In genomic region chr16:72649254-72649944, GRCh38 we compare ENCODE assay signal across 20 cellular contexts.
DNase-seq lines count a peak whose midpoint lies in the region; ATAC-seq and TF ChIP-seq lines count a peak whose summit lies in the region.
"Had no signal": no experiment of that assay in that cellular context is flagged by ENCODE, and none has a peak within 500 bp of the region (broad histone marks: within the 10 kb centered on the region; RNA-seq: fewer than 3 reads in every experiment).

No MANE protein-coding gene starts in this region.

- 96% methylated on average over 3 of the region's 3 CpGs for WGBS in prostate gland

- no peaks in the 10 kb centered on the region for H3K36me3 Mint-ChIP-seq in activated naive CD4-positive, alpha-beta T cell treated with anti-CD3 and anti-CD28 coated beads, Interleukin-2, amount 10 ng/mL, durations not matched to agents 7 days and 5 days

- H3K36me3 ChIP-seq in HEK293 (ENCODE audit: control insufficient read depth in 2 of 2, insufficient read depth in 1 of 2, low read length in 2 of 2), result no peaks in the 10 kb centered on the region
- no peaks in the 10 kb centered on the region for H3K36me3 ChIP-seq in prostate gland
- H3K36me3 ChIP-seq: MG63, SJSA1 had no signal

- no peaks in the 10 kb centered on the region for H3K4me1 Mint-ChIP-seq in activated naive CD4-positive, alpha-beta T cell treated with anti-CD3 and anti-CD28 coated beads, Interleukin-2, amount 10 ng/mL, durations not matched to agents 7 days and 5 days

- no peak for TF ChIP-seq POLR2A in prostate gland (IDR thresholded peaks at IDR 0.05)

- intact Hi-C loops in prostate gland (cut with DNase I) (no loop called here), cardiac septum (cut with DNase I) (no loop called here)

- peaks cover 2% of the 10 kb centered on the region; the same call in 1 of the 2 replicates for H3K9me3 ChIP-seq in HEK293 (ENCODE audit: control insufficient read depth, insufficient read depth, low read depth, low read length)
- H3K9me3 ChIP-seq in prostate gland, result no peaks in the 10 kb centered on the region
- H3K9me3 ChIP-seq: MG63 had no signal

- no peak overlapping the region for H3K4me3 ChIP-seq in GM12865 (ENCODE audit: low read depth, low read length)
- H3K4me3 ChIP-seq in HEK293 (ENCODE audit: low read depth, low read length), result no peak overlapping the region
- no peak overlapping the region for H3K4me3 ChIP-seq in prostate gland
- H3K4me3 ChIP-seq: MG63, SJSA1 had no signal

- H3K27ac ChIP-seq in HEK293 (ENCODE audit: extremely low read depth, low read depth, low read length), result no peak overlapping the region
- no peak overlapping the region for H3K27ac ChIP-seq in prostate gland
- H3K27ac ChIP-seq: 22Rv1, SJSA1 had no signal

- POLR2A ChIA-PET in HEK293 (lab: Yijun Ruan, JAX), result no interaction called here

- H3K27ac Mint-ChIP-seq in activated naive CD4-positive, alpha-beta T cell treated with anti-CD3 and anti-CD28 coated beads, Interleukin-2, amount 10 ng/mL, durations not matched to agents 7 days and 5 days, result no peak overlapping the region
- H3K27ac Mint-ChIP-seq: B cell; CD4-positive, alpha-beta T cell had no signal

- H3K27me3 Mint-ChIP-seq in activated naive CD4-positive, alpha-beta T cell treated with anti-CD3 and anti-CD28 coated beads, Interleukin-2, amount 10 ng/mL, durations not matched to agents 7 days and 5 days, result no peaks in the 10 kb centered on the region
- H3K27me3 Mint-ChIP-seq: B cell; CD4-positive, alpha-beta T cell had no signal

- H3K4me3 Mint-ChIP-seq in activated naive CD4-positive, alpha-beta T cell treated with anti-CD3 and anti-CD28 coated beads, Interleukin-2, amount 10 ng/mL, durations not matched to agents 7 days and 5 days, result no peak overlapping the region
- H3K4me3 Mint-ChIP-seq: B cell; CD4-positive, alpha-beta T cell had no signal

- ATAC-seq in GM21360 (IDR thresholded peaks at IDR 0.05; ENCODE audit: unreplicated experiment), result peak; percentile 57
- ATAC-seq in HG03432 (IDR thresholded peaks at IDR 0.05; ENCODE audit: unreplicated experiment), result peak; percentile 52
- ATAC-seq in GM21515 (IDR thresholded peaks at IDR 0.05; ENCODE audit: unreplicated experiment), result no peak

- DNase-seq in GM12865 (ENCODE audit: low read depth) (peak; percentile 66), prostate gland (ENCODE audit: low spot score) (no peak), cardiac septum (ENCODE audit: low spot score) (no peak)
- no peak for DNase-seq in activated naive CD4-positive, alpha-beta T cell treated with anti-CD3 and anti-CD28 coated beads, Interleukin-2, amount 10 ng/mL, durations not matched to agents 7 days and 5 days
- DNase-seq: CD4-positive, alpha-beta T cell; DMS79; Karpas-422; MG63; NCI-H1092 treated with DMSO at 0.1 percent for 48 hours; NCI-H2081 treated with DMSO at 0.1 percent for 48 hours; NCI-H510A; NCI-H774; SW 1271 had no signal

- H3K27me3 ChIP-seq in prostate gland (replicated peaks; ENCODE audit: insufficient read depth), result no peaks in the 10 kb centered on the region
- H3K27me3 ChIP-seq: MG63, SJSA1 had no signal

- no peaks in the 10 kb centered on the region for H3K4me1 ChIP-seq in HEK293 (ENCODE audit: control insufficient read depth, insufficient read depth, low read length)
- no peaks in the 10 kb centered on the region for H3K4me1 ChIP-seq in prostate gland (replicated peaks)

- CTCF ChIA-PET in HEK293 (lab: Yijun Ruan, JAX), result interaction anchor here (0.6 to 1.1 kb wide), 2 partner anchors 16 to 183 kb away, joined by 3 to 4 read pairs; no protein-coding TSS in a partner anchor
- CTCF ChIA-PET in activated naive CD4-positive, alpha-beta T cell treated with anti-CD3 and anti-CD28 coated beads, Interleukin-2, amount 10 ng/mL, durations not matched to agents 7 days and 5 days (lab: Charles Lee), result no interaction called here

- TF ChIP-seq CTCF in GM12865 (IDR thresholded peaks at IDR 0.05; ENCODE audit: insufficient read depth, low read depth, low read length, missing control alignments), result no peak
- TF ChIP-seq CTCF in HEK293 (tag by site-specific recombination; IDR thresholded peaks at IDR 0.05), result no peak
- TF ChIP-seq CTCF in prostate gland (IDR thresholded peaks at IDR 0.05), result no peak

- H3K9me3 Mint-ChIP-seq in activated naive CD4-positive, alpha-beta T cell treated with anti-CD3 and anti-CD28 coated beads, Interleukin-2, amount 10 ng/mL, durations not matched to agents 7 days and 5 days, result no peaks in the 10 kb centered on the region

TF ChIP-seq in HEK293, 187 proteins besides CTCF, POLR2A, EP300 and RAD21:
- TF ChIP-seq REPIN1 (tag by site-specific recombination; IDR thresholded peaks at IDR 0.05; ENCODE audit: low read depth) (no peak), ZNF274 (IDR thresholded peaks at IDR 0.05; ENCODE audit: low read length) (no peak), ZNF274 (tag by site-specific recombination; IDR thresholded peaks at IDR 0.05; ENCODE audit: borderline replicate concordance) (no peak), SCRT1 (tag by site-specific recombination; IDR thresholded peaks at IDR 0.05; ENCODE audit: borderline replicate concordance) (peak; percentile 70; the same call in 1 of the 2 replicates), GLIS2 (tag by site-specific recombination; IDR thresholded peaks at IDR 0.05) (no peak), ZNF501 (tag by site-specific recombination; IDR thresholded peaks at IDR 0.05) (no peak), SCRT2 (tag by site-specific recombination; IDR thresholded peaks at IDR 0.05) (peak; percentile 94), ZNF560 (tag by site-specific recombination; IDR thresholded peaks at IDR 0.05; ENCODE audit: borderline replicate concordance) (no peak), ATF2 (tag by site-specific recombination; IDR thresholded peaks at IDR 0.05; ENCODE audit: low read depth) (no peak)
